In genomic region chr1:25017436-25018109, GRCh38 we compare ENCODE assay signal across 12 cellular contexts.
DNase-seq lines count a peak whose midpoint lies in the region; ATAC-seq, FAIRE-seq and TF ChIP-seq lines count a peak whose summit lies in the region.
"Had no signal": no experiment of that assay in that cellular context is flagged by ENCODE, and none has a peak within 500 bp of the region (broad histone marks: within the 10 kb centered on the region; RNA-seq: fewer than 3 reads in every experiment).

No MANE protein-coding gene starts in this region.

- intact Hi-C loops in K562 (cut with micrococcal nuclease) (no loop called here), natural killer cell (cut with micrococcal nuclease) (no loop called here)

- no peaks in the 10 kb centered on the region for H3K9me2 ChIP-seq in Loucy (replicated peaks; ENCODE audit: low read depth, low read length)

- H3K9ac ChIP-seq in Loucy (ENCODE audit: low read depth, low read length, poor library complexity, severe bottlenecking) (peak overlapping the region; percentile 7), K562 (ENCODE audit: insufficient read depth in 1 of 2, low read depth in 2 of 2, low read length in 2 of 2) (no peak overlapping the region)

- under 1% methylated on average over 11 of the region's 11 CpGs for WGBS in K562 (ENCODE audit: insufficient coverage, low coverage, missing lambda C conversion rate)

- H3K27ac Mint-ChIP-seq in natural killer cell, result peak overlapping the region; percentile 26 to 70

- H3K9me3 ChIP-seq in Loucy (ENCODE audit: insufficient read depth, low read depth, low read length) (no peaks in the 10 kb centered on the region), K562 (replicated peaks; ENCODE audit: control insufficient read depth, insufficient read depth, low read depth, low read length) (no peaks in the 10 kb centered on the region)
- H3K9me3 ChIP-seq: mucosa of descending colon, spleen had no signal

- peaks cover 12 to 47% of the 10 kb centered on the region in 2 donors for H3K4me1 Mint-ChIP-seq in natural killer cell

- H3K4me1 ChIP-seq in Loucy (ENCODE audit: insufficient read depth, low read length, poor library complexity, severe bottlenecking) (peaks cover 56% of the 10 kb centered on the region), K562 (replicated peaks in 1 of 2; ENCODE audit: control insufficient read depth in 2 of 2, insufficient read depth in 2 of 2, low read length in 2 of 2) (peaks cover 7 to 13% of the 10 kb centered on the region in 2 experiments; a peak in 3 of 5 replicates)

- DNase-seq in EH (ENCODE audit: low read depth) (peak; percentile 67), K562 (ENCODE audit: extremely low read depth in 1 of 4, low spot score in 3 of 4) (peak in 3 of 4 experiments; percentile 34 to 39 (median 37)), natural killer cell (no peak), NCI-H446 (lab: John Stamatoyannopoulos, UW) (no peak), SIG-M5 (lab: John Stamatoyannopoulos, UW) (no peak)
- no peak for DNase-seq in effector CD8-positive, alpha-beta T cell (lab: John Stamatoyannopoulos, UW)
- DNase-seq: NCI-H1694 treated with DMSO at 0.1 percent for 48 hours; spleen; stimulated activated naive CD4-positive, alpha-beta T cell treated with Interleukin-2 at 50 U/mL for 16 hours had no signal

- TF ChIP-seq POLR2A in K562 (conservative IDR thresholded peaks at IDR 0.05), result no peak

- H3K79me2 ChIP-seq in Loucy (ENCODE audit: insufficient read depth, low read length) (no peaks in the 10 kb centered on the region), K562 (ENCODE audit: control insufficient read depth, insufficient read depth, low read length) (no peaks in the 10 kb centered on the region)

- H3K36me3 ChIP-seq in Loucy (ENCODE audit: insufficient read depth, low read length) (no peaks in the 10 kb centered on the region), K562 (ENCODE audit: control insufficient read depth, insufficient read depth, low read length) (no peaks in the 10 kb centered on the region)
- H3K36me3 ChIP-seq: spleen had no signal

- BruUV-seq in K562 (replicated peaks; lab: Mats Ljungman, UMichigan), result no TSS peak

- no peak overlapping the region for H3K4me3 Mint-ChIP-seq in natural killer cell

- no peaks in the 10 kb centered on the region for H3K36me3 Mint-ChIP-seq in natural killer cell

- H2AFZ ChIP-seq in Loucy (ENCODE audit: low read length), result no peak overlapping the region
- no peak overlapping the region for H2AFZ ChIP-seq in K562 (ENCODE audit: low read depth, low read length)

- ATAC-seq in K562 (peak; percentile 80), natural killer cell (no peak), GM21423 (IDR thresholded peaks at IDR 0.05; ENCODE audit: unreplicated experiment) (no peak)
- ATAC-seq: mucosa of descending colon had no signal

- POLR2A ChIA-PET in K562 (lab: Yijun Ruan, JAX), result no interaction called here

- CTCF ChIA-PET in K562 (lab: Yijun Ruan, JAX; ENCODE audit: low intra/inter-chr PET ratio), result no interaction called here

- H3K27me3 ChIP-seq in Loucy (ENCODE audit: insufficient read depth, low read length, poor library complexity, severe bottlenecking), result no peaks in the 10 kb centered on the region
- H3K27me3 ChIP-seq in K562 (ENCODE audit: control insufficient read depth in 2 of 2, insufficient read depth in 2 of 2, low read length in 2 of 2), result peaks cover 0 to 48% of the 10 kb centered on the region in 2 experiments; a peak in 2 of 5 replicates

- no peak overlapping the region for H3K27ac ChIP-seq in K562 (ENCODE audit: extremely low read depth, low read depth, low read length)
- H3K27ac ChIP-seq: spleen had no signal

- no peak for TF ChIP-seq EP300 in K562 (IDR thresholded peaks at IDR 0.05; ENCODE audit: low read length)

- H3K4me2 ChIP-seq in Loucy (ENCODE audit: low read depth, low read length, poor library complexity, severe bottlenecking) (no peak overlapping the region), K562 (ENCODE audit: insufficient read depth, low read length) (no peak overlapping the region)

- H3K9me1 ChIP-seq in K562 (ENCODE audit: control insufficient read depth, insufficient read depth, low read length), result no peaks in the 10 kb centered on the region

- H3K4me3 ChIP-seq in Loucy (ENCODE audit: low read length, poor library complexity, severe bottlenecking) (no peak overlapping the region), K562 (no peak overlapping the region)
- H3K4me3 ChIP-seq: mucosa of descending colon, spleen had no signal

- H3K9me3 Mint-ChIP-seq in natural killer cell, result no peaks in the 10 kb centered on the region

- H4K20me1 ChIP-seq in Loucy (ENCODE audit: insufficient read depth, low read length, poor library complexity, severe bottlenecking), result no peaks in the 10 kb centered on the region
- H4K20me1 ChIP-seq in K562 (replicated peaks; ENCODE audit: control insufficient read depth, insufficient read depth, low read length), result no peaks in the 10 kb centered on the region; the same call in 1 of the 2 replicates

- H3K27me3 Mint-ChIP-seq in natural killer cell (ENCODE audit: low read depth in 2 of 2), result no peaks in the 10 kb centered on the region

- in situ Hi-C loops in K562 (cut with MboI), result no loop called here

- peak; percentile 51 for FAIRE-seq in K562 (lab: Jason Lieb, UNC)

- TF ChIP-seq RAD21 in K562 (CRISPR knock-in tag; conservative IDR thresholded peaks at IDR 0.05 in 1 of 2, IDR thresholded peaks at IDR 0.05 in 1 of 2), result no peak

- TF ChIP-seq CTCF in Loucy (conservative IDR thresholded peaks at IDR 0.05; ENCODE audit: low read length) (no peak; the same call in 1 of the 2 replicates), K562 (IDR thresholded peaks at IDR 0.05 in 2 of 3, conservative IDR thresholded peaks at IDR 0.05 in 1 of 3; ENCODE audit: insufficient read depth in 2 of 3, low read depth in 1 of 3, low read length in 3 of 3) (peak; percentile 3 to 41 (median 34); a peak in 3 of 6 replicates), natural killer cell (IDR thresholded peaks at IDR 0.05) (no peak)

- H3F3A ChIP-seq in Loucy (ENCODE audit: low read depth), result peaks cover 9% of the 10 kb centered on the region; the same call in 1 of the 2 replicates

TF ChIP-seq in K562, 482 proteins besides CTCF, POLR2A, EP300 and RAD21 (continues in another document):
- TF ChIP-seq VEZF1 (CRISPR knock-in tag; IDR thresholded peaks at IDR 0.05), result no peak
- no peak for TF ChIP-seq ZNF3 (CRISPR knock-in tag; IDR thresholded peaks at IDR 0.05)
- TF ChIP-seq ZNF740 (CRISPR knock-in tag; IDR thresholded peaks at IDR 0.05), result no peak
- TF ChIP-seq ZNF740 (tag; IDR thresholded peaks at IDR 0.05), result no peak
- no peak for TF ChIP-seq DIDO1 (tag; IDR thresholded peaks at IDR 0.05; ENCODE audit: low read depth)
- TF ChIP-seq NFE2L1 (tag; IDR thresholded peaks at IDR 0.05; ENCODE audit: borderline replicate concordance, low read depth), result no peak
- no peak for TF ChIP-seq PYGO2 (tag; IDR thresholded peaks at IDR 0.05)
- TF ChIP-seq EP400 (IDR thresholded peaks at IDR 0.05), result no peak
- no peak for TF ChIP-seq ZNF431 (CRISPR knock-in tag; IDR thresholded peaks at IDR 0.05)
- TF ChIP-seq FOXJ3 (CRISPR knock-in tag; IDR thresholded peaks at IDR 0.05), result no peak
- TF ChIP-seq USF1 (CRISPR knock-in tag; IDR thresholded peaks at IDR 0.05), result no peak
- no peak for TF ChIP-seq RHOXF2B (CRISPR knock-in tag; conservative IDR thresholded peaks at IDR 0.05)
- TF ChIP-seq HNRNPH1 (optimal IDR thresholded peaks at IDR 0.05; ENCODE audit: low read depth, low read length), result no peak

Comparison
In these comparisons a context has a peak if more than half of its experiments do, and no peak if none do; other contexts are left out.
1. DNase-seq: peak in EH (single experiment) and K562 (3 of 4); none in natural killer cell (single experiment), effector CD8-positive, alpha-beta T cell (single experiment), NCI-H446 (0 of 2) and SIG-M5 (single experiment).
2. CTCF ChIP-seq: peak in K562 (3 of 3); none in Loucy (single experiment) and natural killer cell (single experiment).